Comparison of ENCODE assay signal across 1 cellular context in genomic region chrX:12979630-12980015, GRCh38.
TF ChIP-seq lines count a peak whose summit lies in the region.

No MANE protein-coding gene starts in this region.

TF ChIP-seq in IMR-90, 13 proteins besides CTCF, POLR2A, EP300 and RAD21 (continued from another document):
- no peak for TF ChIP-seq CEBPB (IDR thresholded peaks at IDR 0.05; ENCODE audit: low read depth, low read length)
- TF ChIP-seq CHD1 (IDR thresholded peaks at IDR 0.05; ENCODE audit: low read depth, low read length), result no peak
- no peak for TF ChIP-seq MAFK (IDR thresholded peaks at IDR 0.05; ENCODE audit: low read depth, low read length)
- TF ChIP-seq USF2 (IDR thresholded peaks at IDR 0.05; ENCODE audit: low read depth, low read length), result no peak
- no peak for TF ChIP-seq NFE2L2 (IDR thresholded peaks at IDR 0.05; ENCODE audit: low read depth, low read length)
- TF ChIP-seq ELK1 (IDR thresholded peaks at IDR 0.05; ENCODE audit: borderline replicate concordance, low read depth, low read length), result no peak
- TF ChIP-seq MAZ (IDR thresholded peaks at IDR 0.05; ENCODE audit: borderline replicate concordance, low read depth, low read length), result no peak
